ENCODE assay signal across 22 cellular contexts in the genomic region with DNA sequence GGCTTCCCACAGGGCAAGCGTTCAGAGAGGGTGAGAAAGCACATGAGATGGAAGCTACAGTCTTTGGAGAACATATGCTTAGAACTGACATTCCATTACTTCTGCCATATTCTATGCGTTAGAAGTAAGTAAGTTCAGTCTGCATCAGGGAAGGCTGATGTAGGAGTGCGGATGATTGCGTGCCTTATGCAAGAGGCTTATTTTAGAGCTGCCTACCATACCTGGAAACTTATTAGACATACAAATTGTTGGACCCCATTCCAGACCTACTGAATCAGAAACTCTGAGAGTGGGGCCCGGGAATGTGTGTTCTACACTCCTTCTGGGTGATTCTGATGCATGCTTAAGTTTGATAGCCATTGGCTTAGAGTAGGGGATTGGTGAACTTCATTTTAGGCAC.
DNase-seq lines count a peak whose midpoint lies in the region; ATAC-seq, FAIRE-seq and TF ChIP-seq lines count a peak whose summit lies in the region.
"Had no signal": no experiment of that assay in that cellular context is flagged by ENCODE, and none has a peak within 500 bp of the region (broad histone marks: within the 10 kb centered on the region; RNA-seq: fewer than 3 reads in every experiment).

No MANE protein-coding gene starts in this region.

- H3K4me1 Mint-ChIP-seq in neural progenitor cell (peaks cover 49% of the 10 kb centered on the region), type B pancreatic cell (ENCODE audit: unreplicated experiment) (peaks cover 53% of the 10 kb centered on the region)
- H3K4me1 Mint-ChIP-seq: B cell had no signal

- no peak for TF ChIP-seq RAD21 in H1 (IDR thresholded peaks at IDR 0.05 in 1 of 2, conservative IDR thresholded peaks at IDR 0.05 in 1 of 2; ENCODE audit: low read depth in 2 of 2, low read length in 2 of 2)

- H2AFZ ChIP-seq in H1 (ENCODE audit: low read length) = no peak overlapping the region
- no peak overlapping the region for H2AFZ ChIP-seq in neural progenitor cell (replicated peaks)

- FAIRE-seq in H1 (lab: Jason Lieb, UNC) = no peak
- FAIRE-seq: A549, D721Med, G401.6, GM12891, GM19239 had no signal

- no peak overlapping the region for H3K23ac ChIP-seq in H1 (ENCODE audit: insufficient read length)

- no peak overlapping the region for H2BK5ac ChIP-seq in H1 (ENCODE audit: low read depth, low read length)

- H2BK12ac ChIP-seq in H1 (ENCODE audit: low read depth, low read length) = no peak overlapping the region; the same call in 1 of the 2 replicates

- no peak for TF ChIP-seq EP300 in H1 (IDR thresholded peaks at IDR 0.05; ENCODE audit: borderline replicate concordance in 1 of 2, low read depth in 2 of 2, low read length in 2 of 2)

- H4K20me1 ChIP-seq in H1 (replicated peaks in 1 of 2; ENCODE audit: control insufficient read depth in 1 of 2, insufficient read depth in 2 of 2, low read length in 2 of 2) (no peaks in the 10 kb centered on the region), neural progenitor cell (ENCODE audit: low read depth) (no peaks in the 10 kb centered on the region)
- H4K20me1 ChIP-seq: BLaER1 treated with 17β-estradiol and CSF1 and Interleukin-3, amounts not matched to agents 10 nM and 100 nM had no signal

- H3K4me3 ChIP-seq in HEK293 (ENCODE audit: low read depth, low read length) (no peak overlapping the region), H1 (ENCODE audit: extremely low read depth in 1 of 4, insufficient read depth in 2 of 4, low read depth in 3 of 4, low read length in 4 of 4) (no peak overlapping the region), neural progenitor cell (no peak overlapping the region)
- H3K4me3 ChIP-seq: A549; BLaER1 treated with 17β-estradiol and CSF1 and Interleukin-3, amounts not matched to agents 10 nM and 100 nM had no signal

- POLR2A ChIA-PET in HEK293 (lab: Yijun Ruan, JAX) (no interaction called here), H1 (lab: Charles Lee; ENCODE audit: partially characterized antibody) (no interaction called here)

- H3K9ac ChIP-seq in H1 (replicated peaks in 1 of 4; ENCODE audit: extremely low read depth in 1 of 4, low read depth in 3 of 4, low read length in 3 of 4) (no peak overlapping the region), neural progenitor cell (no peak overlapping the region)
- H3K9ac ChIP-seq: BLaER1 treated with 17β-estradiol and CSF1 and Interleukin-3, amounts not matched to agents 10 nM and 100 nM had no signal

- H3K18ac ChIP-seq in H1 (ENCODE audit: extremely low read depth, low read length) = no peak overlapping the region

- H3K4me2 ChIP-seq in H1 (ENCODE audit: insufficient read depth in 1 of 2, low read depth in 2 of 2, low read length in 2 of 2) = no peak overlapping the region
- H3K4me2 ChIP-seq in neural progenitor cell = no peak overlapping the region
- H3K4me2 ChIP-seq: A549; BLaER1 treated with 17β-estradiol and CSF1 and Interleukin-3, amounts not matched to agents 10 nM and 100 nM had no signal

- H3K56ac ChIP-seq in H1 (replicated peaks; ENCODE audit: insufficient read length, low read depth, low read length) = no peak overlapping the region

- H4K91ac ChIP-seq in H1 (replicated peaks; ENCODE audit: insufficient read length, low read length) = no peak overlapping the region

- no peak for TF ChIP-seq CTCF in HEK293 (tag by site-specific recombination; IDR thresholded peaks at IDR 0.05)
- no peak for TF ChIP-seq CTCF in H1 (IDR thresholded peaks at IDR 0.05; ENCODE audit: control extremely low read depth in 1 of 3, insufficient read depth in 1 of 3, low read depth in 1 of 3, low read length in 3 of 3)
- TF ChIP-seq CTCF in neural progenitor cell (IDR thresholded peaks at IDR 0.05) = no peak
- TF ChIP-seq CTCF in type B pancreatic cell (conservative IDR thresholded peaks at IDR 0.05) = no peak

- peak overlapping the region; percentile 11; the same call in 1 of the 2 replicates for H2BK15ac ChIP-seq in H1 (ENCODE audit: low read length)

- H3K79me2 ChIP-seq in H1 (ENCODE audit: control insufficient read depth in 1 of 2, insufficient read depth in 2 of 2, low read length in 2 of 2) (no peaks in the 10 kb centered on the region), neural progenitor cell (ENCODE audit: low read depth) (no peaks in the 10 kb centered on the region)

- H3K36me3 Mint-ChIP-seq in neural progenitor cell (no peaks in the 10 kb centered on the region), type B pancreatic cell (peaks cover 4% of the 10 kb centered on the region)
- H3K36me3 Mint-ChIP-seq: CD8-positive, alpha-beta T cell had no signal

- no peak for ATAC-seq in GM21515 (IDR thresholded peaks at IDR 0.05; ENCODE audit: unreplicated experiment)
- no peak for ATAC-seq in GM21360 (IDR thresholded peaks at IDR 0.05; ENCODE audit: unreplicated experiment)
- ATAC-seq: CD8-positive, alpha-beta T cell had no signal

- H3K9me3 Mint-ChIP-seq in neural progenitor cell = no peaks in the 10 kb centered on the region
- peaks cover 6% of the 10 kb centered on the region for H3K9me3 Mint-ChIP-seq in type B pancreatic cell
- H3K9me3 Mint-ChIP-seq: CD4-positive, alpha-beta T cell; CD8-positive, alpha-beta T cell had no signal

- 94% methylated on average over 5 of the region's 5 CpGs; no CpG with 5 or more reads in 1 of the 2 experiments for WGBS in H1 (ENCODE audit: extremely low coverage in 1 of 2, insufficient coverage in 1 of 2, insufficient read length in 1 of 2, insufficient replicate concordance in 2 of 2, low coverage in 1 of 2, low lambda C conversion rate in 2 of 2, missing lambda C conversion rate in 1 of 2), 2 experiments

- H3K36me3 ChIP-seq in HEK293 (ENCODE audit: control insufficient read depth in 2 of 2, insufficient read depth in 1 of 2, low read length in 2 of 2) = no peaks in the 10 kb centered on the region
- no peaks in the 10 kb centered on the region for H3K36me3 ChIP-seq in H1 (ENCODE audit: control insufficient read depth in 2 of 4, insufficient read depth in 4 of 4, low read length in 3 of 4)
- no peaks in the 10 kb centered on the region for H3K36me3 ChIP-seq in neural progenitor cell
- H3K36me3 ChIP-seq: BLaER1 treated with 17β-estradiol and CSF1 and Interleukin-3, amounts not matched to agents 10 nM and 100 nM had no signal

- no peaks in the 10 kb centered on the region; the same call in 1 of the 2 replicates for H3K23me2 ChIP-seq in H1 (ENCODE audit: low read depth, low read length)

- CTCF ChIA-PET in HEK293 (lab: Yijun Ruan, JAX) (interaction anchor here (0.6 to 0.8 kb wide), 4 partner anchors 23 to 735 kb away, joined by 3 to 4 read pairs (median 3); no protein-coding TSS in a partner anchor), H1 (lab: Charles Lee; ENCODE audit: partially characterized antibody) (interaction anchor here (0.8 to 4.5 kb wide), 2 partner anchors 13 to 22 kb away, joined by 4 to 20 read pairs; no protein-coding TSS in a partner anchor)

- no peak overlapping the region for H2BK120ac ChIP-seq in H1 (replicated peaks; ENCODE audit: low read depth, low read length)

- H2BK20ac ChIP-seq in H1 (ENCODE audit: low read length) = no peak overlapping the region

- no peak overlapping the region for H3K14ac ChIP-seq in H1 (ENCODE audit: insufficient read length)

- H3K9me3 ChIP-seq in HEK293 (ENCODE audit: control insufficient read depth, insufficient read depth, low read depth, low read length) (no peaks in the 10 kb centered on the region), H1 (ENCODE audit: insufficient read depth in 2 of 2, low read depth in 1 of 2, low read length in 1 of 2) (no peaks in the 10 kb centered on the region), neural progenitor cell (ENCODE audit: low read depth) (no peaks in the 10 kb centered on the region)
- H3K9me3 ChIP-seq: A549; BLaER1 treated with 17β-estradiol and CSF1 and Interleukin-3, amounts not matched to agents 10 nM and 100 nM; Caco-2 had no signal

- H2AK5ac ChIP-seq in H1 (ENCODE audit: low read depth, low read length) = no peak overlapping the region

- DNase-seq in H1 (ENCODE audit: low read depth in 1 of 2, low spot score in 2 of 2) (no peak), neural progenitor cell (ENCODE audit: low spot score) (no peak), type B pancreatic cell (ENCODE audit: extremely low spot score, unreplicated experiment) (no peak), NCI-H774 (lab: John Stamatoyannopoulos, UW) (no peak)
- DNase-seq: AML-193; Caco-2; Calu3; CD4-positive, alpha-beta T cell; CD8-positive, alpha-beta T cell; DMS79 treated with DMSO at 0.1 percent for 48 hours; GF-D8 had no signal

- H3K4me1 ChIP-seq in HEK293 (ENCODE audit: control insufficient read depth, insufficient read depth, low read length) (peaks cover 14% of the 10 kb centered on the region), H1 (replicated peaks in 1 of 4; ENCODE audit: control insufficient read depth in 3 of 4, insufficient read depth in 4 of 4, low read length in 3 of 4) (peaks cover 0 to 11% (median 5%) of the 10 kb centered on the region in 4 experiments; a peak in 5 of 7 replicates), neural progenitor cell (peaks cover 48% of the 10 kb centered on the region)

- H3K79me1 ChIP-seq in H1 (ENCODE audit: low read depth, low read length) = no peaks in the 10 kb centered on the region

- TF ChIP-seq POLR2A in H1 (IDR thresholded peaks at IDR 0.05; ENCODE audit: control extremely low read depth in 1 of 2, low read depth in 2 of 2, low read length in 2 of 2) = no peak

- H3K4ac ChIP-seq in H1 (replicated peaks; ENCODE audit: insufficient read length, low read depth, low read length) = no peak overlapping the region

- peaks cover 5% of the 10 kb centered on the region for H3K27me3 Mint-ChIP-seq in neural progenitor cell (ENCODE audit: insufficient read depth, low read depth)
- H3K27me3 Mint-ChIP-seq in type B pancreatic cell = no peaks in the 10 kb centered on the region
- H3K27me3 Mint-ChIP-seq: B cell; CD4-positive, alpha-beta T cell had no signal

- no peak overlapping the region for H3K27ac ChIP-seq in HEK293 (ENCODE audit: extremely low read depth, low read depth, low read length)
- no peak overlapping the region for H3K27ac ChIP-seq in H1 (ENCODE audit: low read depth, low read length)
- no peak overlapping the region for H3K27ac ChIP-seq in neural progenitor cell
- H3K27ac ChIP-seq: 22Rv1; BLaER1 treated with 17β-estradiol and CSF1 and Interleukin-3, amounts not matched to agents 10 nM and 100 nM had no signal

- peaks cover 30% of the 10 kb centered on the region for H3F3A ChIP-seq in neural progenitor cell (ENCODE audit: low read depth)

- no peak overlapping the region for H4K8ac ChIP-seq in H1 (ENCODE audit: extremely low read depth, insufficient read depth, low read length)

- H3K27ac Mint-ChIP-seq in neural progenitor cell (peak overlapping the region; percentile 31), type B pancreatic cell (peak overlapping the region; percentile 37)
- H3K27ac Mint-ChIP-seq: B cell; CD4-positive, alpha-beta T cell; CD8-positive, alpha-beta T cell had no signal

- H3K27me3 ChIP-seq in H1 (replicated peaks in 1 of 4; ENCODE audit: control insufficient read depth in 3 of 4, extremely low read depth in 1 of 4, insufficient read depth in 3 of 4, low read length in 3 of 4) (no peaks in the 10 kb centered on the region), neural progenitor cell (peaks cover 9% of the 10 kb centered on the region)
- H3K27me3 ChIP-seq: BLaER1 treated with 17β-estradiol and CSF1 and Interleukin-3, amounts not matched to agents 10 nM and 100 nM had no signal

- H4K5ac ChIP-seq in H1 (ENCODE audit: insufficient read length, low read depth, low read length) = no peak overlapping the region

- H3K4me3 Mint-ChIP-seq in neural progenitor cell = no peak overlapping the region
- H3K4me3 Mint-ChIP-seq in type B pancreatic cell = peak overlapping the region; percentile 16
- H3K4me3 Mint-ChIP-seq: B cell; CD4-positive, alpha-beta T cell; CD8-positive, alpha-beta T cell had no signal
